Comparison of ENCODE assay signal across 18 cellular contexts in the genomic region with DNA sequence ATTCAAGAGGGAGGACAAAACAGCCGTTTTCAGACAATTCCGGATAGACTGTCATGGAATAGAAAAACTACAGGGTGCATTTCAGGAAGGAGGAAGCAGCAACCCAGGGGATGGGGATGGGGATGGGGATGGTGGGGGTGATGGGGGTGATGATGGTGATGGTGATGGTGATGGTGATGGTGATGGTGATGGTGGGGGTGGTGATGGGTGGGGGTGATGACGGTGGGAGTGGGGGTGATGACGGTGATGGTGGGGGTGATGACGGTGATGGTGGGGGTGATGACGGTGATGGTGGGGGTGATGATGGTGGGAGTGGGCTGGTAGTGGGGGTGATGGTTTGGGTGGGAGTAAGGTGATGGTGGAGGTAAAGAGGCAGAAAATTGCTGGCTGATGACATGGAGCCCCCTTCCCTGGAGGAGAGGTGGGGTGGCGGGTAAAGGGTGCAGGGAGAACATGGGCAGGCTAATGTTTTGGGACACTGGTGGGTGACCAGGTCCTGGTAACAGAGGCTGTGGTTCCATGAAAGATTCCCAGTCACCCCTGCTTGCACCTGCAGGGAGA. TPM values are rescaled to one million over a fixed set of nuclear protein-coding genes. Genes with fewer than 3 reads are reported as not detected.
A peak's percentile ranks its signal among the peaks of the same experiment; 100 is the strongest.
DNase-seq lines count a peak whose midpoint lies in the region; ATAC-seq and TF ChIP-seq lines count a peak whose summit lies in the region.
"Had no signal": no experiment of that assay in that cellular context is flagged by ENCODE, and none has a peak within 500 bp of the region (broad histone marks: within the 10 kb centered on the region; RNA-seq: fewer than 3 reads in every experiment).

No MANE protein-coding gene starts in this region.

- no peaks in the 10 kb centered on the region for H4K20me1 ChIP-seq in GM23248 (ENCODE audit: insufficient read depth)
- H4K20me1 ChIP-seq in PC-9 (ENCODE audit: insufficient read depth) = peaks cover 41% of the 10 kb centered on the region

- H3K4me3 ChIP-seq in GM23248 = no peak overlapping the region
- H3K4me3 ChIP-seq in PC-9 = no peak overlapping the region
- no peak overlapping the region for H3K4me3 ChIP-seq in esophagus squamous epithelium
- H3K4me3 ChIP-seq in sigmoid colon = no peak overlapping the region

- H3K4me2 ChIP-seq in GM23248 (ENCODE audit: unreplicated experiment) (no peak overlapping the region), PC-9 (peak overlapping the region; percentile 67)

- no peaks in the 10 kb centered on the region for H3K9me3 ChIP-seq in GM23248 (ENCODE audit: low read depth)
- no peaks in the 10 kb centered on the region for H3K9me3 ChIP-seq in PC-9 (ENCODE audit: insufficient read depth, low read depth)
- no peaks in the 10 kb centered on the region for H3K9me3 ChIP-seq in esophagus squamous epithelium
- H3K9me3 ChIP-seq in sigmoid colon = no peaks in the 10 kb centered on the region
- H3K9me3 ChIP-seq: Peyer's patch had no signal

- H3K27me3 ChIP-seq in GM23248 (replicated peaks; ENCODE audit: insufficient read depth) (no peaks in the 10 kb centered on the region), PC-9 (ENCODE audit: insufficient read depth, low read depth) (no peaks in the 10 kb centered on the region), esophagus squamous epithelium (no peaks in the 10 kb centered on the region), sigmoid colon (no peaks in the 10 kb centered on the region)
- H3K27me3 ChIP-seq: Peyer's patch had no signal

- H3K79me2 ChIP-seq in GM23248 (ENCODE audit: insufficient read depth) (no peaks in the 10 kb centered on the region), PC-9 (ENCODE audit: low read depth) (peaks cover 78% of the 10 kb centered on the region)

- TF ChIP-seq CTCF in PC-9 (conservative IDR thresholded peaks at IDR 0.05) = no peak
- TF ChIP-seq CTCF in esophagus squamous epithelium (IDR thresholded peaks at IDR 0.05) = no peak
- no peak for TF ChIP-seq CTCF in sigmoid colon (IDR thresholded peaks at IDR 0.05)

- peaks cover 4% of the 10 kb centered on the region for H3K9me3 Mint-ChIP-seq in activated T-cell treated with anti-CD3 and anti-CD28 coated beads, Interleukin-2, amount 50 U/mL, for 4 hours

- H3F3A ChIP-seq in GM23248 (ENCODE audit: insufficient read depth) (no peaks in the 10 kb centered on the region), PC-9 (ENCODE audit: insufficient read depth, low read depth) (peaks cover 82% of the 10 kb centered on the region)

- TF ChIP-seq POLR2A in esophagus squamous epithelium (IDR thresholded peaks at IDR 0.05) = no peak
- no peak for TF ChIP-seq POLR2A in sigmoid colon (IDR thresholded peaks at IDR 0.05)

- H3K27ac ChIP-seq in GM23248 (no peak overlapping the region), PC-9 (peak overlapping the region; percentile 87), esophagus squamous epithelium (peak overlapping the region; percentile 91 to 93 (median 92)), sigmoid colon (peak overlapping the region; percentile 55 to 99 (median 92))

- POLR2A ChIA-PET in PC-9 (lab: Charles Lee; ENCODE audit: unreplicated experiment) = interaction anchor here (0.5 to 1.8 kb wide), 12 partner anchors 9 to 588 kb away, joined by 3 to 41 read pairs (median 8); partner anchors contain the start of genes GID8 and RPS21

- no TSS peak for BruUV-seq in PC-9 (replicated peaks; lab: Mats Ljungman, UMichigan)

- no peaks in the 10 kb centered on the region for H3K4me1 Mint-ChIP-seq in activated T-cell treated with anti-CD3 and anti-CD28 coated beads, Interleukin-2, amount 50 U/mL, for 4 hours (ENCODE audit: low read depth)
- H3K4me1 Mint-ChIP-seq: activated CD8-positive, alpha-beta memory T cell treated with anti-CD3 and anti-CD28 coated beads, Interleukin-2, amount 10 ng/mL, durations not matched to agents 7 days and 5 days had no signal

- no peak for TF ChIP-seq EP300 in sigmoid colon (IDR thresholded peaks at IDR 0.05)

- CTCF ChIA-PET in PC-9 (lab: Charles Lee) = interaction anchor here (0.7 to 1.3 kb wide), 7 partner anchors 10 to 33 kb away, joined by 3 to 18 read pairs (median 4); no protein-coding TSS in a partner anchor

- intact Hi-C loops in PC-9 (cut with micrococcal nuclease; ENCODE audit: unreplicated experiment) = loop anchor here (1.0 to 2.0 kb wide), 5 partner anchors 10 to 43 kb away; no protein-coding TSS in a partner anchor
- intact Hi-C loops in esophagus squamous epithelium (cut with DNase I) = no loop called here
- intact Hi-C loops in sigmoid colon (cut with DNase I) = loop anchor here (5.0 kb wide), 1 partner anchor 42 kb away; no protein-coding TSS in a partner anchor

- in situ Hi-C loops in GM23248 (cut with MboI) = no loop called here

- H3K4me3 Mint-ChIP-seq in activated T-cell treated with anti-CD3 and anti-CD28 coated beads, Interleukin-2, amount 50 U/mL, for 4 hours = no peak overlapping the region
- H3K4me3 Mint-ChIP-seq: activated CD8-positive, alpha-beta memory T cell treated with anti-CD3 and anti-CD28 coated beads, Interleukin-2, amount 10 ng/mL, durations not matched to agents 7 days and 5 days; nephron progenitor cell had no signal

- 54% methylated on average over 2 to 7 of the region's 7 CpGs for WGBS in GM23248 (ENCODE audit: low coverage in 1 of 2, low lambda C conversion rate in 2 of 2, missing lambda C conversion rate in 2 of 2), 2 experiments
- WGBS in esophagus squamous epithelium, 2 donors = 40 to 56% methylated on average over 4 to 6 of the region's 7 CpGs
- WGBS in sigmoid colon, 2 donors = 64 to 88% methylated on average over 7 of the region's 7 CpGs

- H3K9ac ChIP-seq in GM23248 = no peak overlapping the region

- H3K9me2 ChIP-seq in GM23248 (ENCODE audit: insufficient read depth) (no peaks in the 10 kb centered on the region), PC-9 (ENCODE audit: insufficient read depth) (no peaks in the 10 kb centered on the region)

- peak; percentile 29 for DNase-seq in GM23248
- DNase-seq in PC-9 = no peak
- no peak for DNase-seq in esophagus squamous epithelium (lab: John Stamatoyannopoulos, UW)
- DNase-seq in sigmoid colon = no peak
- DNase-seq in activated T-cell treated with anti-CD3 and anti-CD28 coated beads, Interleukin-2, amount 50 U/mL, for 4 hours = no peak
- DNase-seq in RPMI8226 = no peak
- DNase-seq: activated CD4-positive, alpha-beta T cell treated with anti-CD3 and anti-CD28 coated beads for 48 hours; activated CD8-positive, alpha-beta memory T cell treated with anti-CD3 and anti-CD28 coated beads, Interleukin-2, amount 10 ng/mL, durations not matched to agents 7 days and 5 days; HCEC 1CT; nephron progenitor cell; stimulated activated CD4-positive, alpha-beta T cell treated with anti-CD3 and anti-CD28 coated beads, Interleukin-15, amount 100 ng/mL, for 24 hours; stimulated activated CD8-positive, alpha-beta memory T cell treated with anti-CD3 and anti-CD28 coated beads, Interleukin-4, amount 100 ng/mL, for 48 hours had no signal

- H3K36me3 ChIP-seq in GM23248 (ENCODE audit: low read depth) (no peaks in the 10 kb centered on the region), PC-9 (ENCODE audit: low read depth) (peaks cover 40% of the 10 kb centered on the region), esophagus squamous epithelium (peaks cover 6 to 76% (median 22%) of the 10 kb centered on the region in 3 donors), sigmoid colon (peaks cover 27 to 65% (median 45%) of the 10 kb centered on the region in 4 donors)

- no peak overlapping the region for H2AFZ ChIP-seq in GM23248
- H2AFZ ChIP-seq in PC-9 = no peak overlapping the region

- H3K27me3 Mint-ChIP-seq in activated T-cell treated with anti-CD3 and anti-CD28 coated beads, Interleukin-2, amount 50 U/mL, for 4 hours (ENCODE audit: low read depth) = no peaks in the 10 kb centered on the region
- H3K27me3 Mint-ChIP-seq: activated CD8-positive, alpha-beta memory T cell treated with anti-CD3 and anti-CD28 coated beads, Interleukin-2, amount 10 ng/mL, durations not matched to agents 7 days and 5 days; CD4-positive, alpha-beta memory T cell had no signal

- no peak for ATAC-seq in activated T-cell treated with anti-CD3 and anti-CD28 coated beads, Interleukin-2, amount 50 U/mL, for 4 hours
- no peak for ATAC-seq in HG03139 (IDR thresholded peaks at IDR 0.05; ENCODE audit: unreplicated experiment)
- no peak for ATAC-seq in GM21515 (IDR thresholded peaks at IDR 0.05; ENCODE audit: unreplicated experiment)
- ATAC-seq: activated CD8-positive, alpha-beta memory T cell treated with anti-CD3 and anti-CD28 coated beads, Interleukin-2, amount 10 ng/mL, durations not matched to agents 7 days and 5 days; activated naive CD4-positive, alpha-beta T cell treated with anti-CD3 and anti-CD28 coated beads, Interleukin-2, amount 50 U/mL, for 72 hours; sciatic nerve had no signal

- H3K36me3 Mint-ChIP-seq in activated T-cell treated with anti-CD3 and anti-CD28 coated beads, Interleukin-2, amount 50 U/mL, for 4 hours (ENCODE audit: insufficient read depth) = no peaks in the 10 kb centered on the region
- H3K36me3 Mint-ChIP-seq: activated CD8-positive, alpha-beta memory T cell treated with anti-CD3 and anti-CD28 coated beads, Interleukin-2, amount 10 ng/mL, durations not matched to agents 7 days and 5 days; CD4-positive, alpha-beta memory T cell had no signal

- no peaks in the 10 kb centered on the region for H3K4me1 ChIP-seq in GM23248 (ENCODE audit: insufficient read depth)
- peaks cover 50% of the 10 kb centered on the region for H3K4me1 ChIP-seq in PC-9 (replicated peaks; ENCODE audit: insufficient read depth)
- peaks cover 30 to 50% (median 40%) of the 10 kb centered on the region in 3 donors for H3K4me1 ChIP-seq in esophagus squamous epithelium
- peaks cover 0 to 29% (median 27%) of the 10 kb centered on the region in 4 donors for H3K4me1 ChIP-seq in sigmoid colon

RNA-seq across cellular contexts. Expression of gene LAMA5, which starts 17.5 kb away (rescaled TPM):
- total RNA-seq in GM23248 (2014; rRNA removed; shearing (Covaris generic)) = 4.5 and 13.9 TPM in 2 replicates
- polyA plus RNA-seq in GM23248 (2016; fragmentation: Nextera tagmentation; extraction: Ambion mirVana) (4.3 and 6.0 TPM in 2 replicates), sigmoid colon (10 to 100 TPM in 1 of 3 donors, 1 to 10 TPM in 2; 1.8 to 56.5 (median 3.2) TPM)
- total RNA-seq in PC-9 (2021) (700 and 744 TPM in 2 replicates), esophagus squamous epithelium (100 to 1,000 TPM in 2 of 4 donors, 10 to 100 TPM in 2; 60.4 to 127 (median 98.9) TPM), sigmoid colon (100 to 1,000 TPM in 3 of 4 donors, 10 to 100 TPM in 1; 53.5 to 409 (median 134) TPM)
- total RNA-seq in activated T-cell treated with anti-CD3 and anti-CD28 coated beads, Interleukin-2, amount 50 U/mL, for 4 hours = 1 to 10 TPM in 1 of 3 donors, under 1 TPM in 2; 0.82 to 1.0 (median 0.84) TPM
- polyA plus RNA-seq: CD4-positive, alpha-beta memory T cell had no signal

RNA-seq across cellular contexts. Expression of gene RPS21, which starts 37.3 kb away (rescaled TPM):
- 1,039 and 1,622 TPM in 2 replicates for total RNA-seq in GM23248 (2014; rRNA removed; shearing (Covaris generic))
- polyA plus RNA-seq in GM23248 (2016; fragmentation: Nextera tagmentation; extraction: Ambion mirVana) (566 and 639 TPM in 2 replicates), sigmoid colon (1,000 to 10,000 TPM; 2,794 to 6,260 (median 4,441) TPM)
- total RNA-seq in PC-9 (2021) (2,188 and 2,275 TPM in 2 replicates), esophagus squamous epithelium (1,000 to 10,000 TPM in 3 of 4 donors, 100 to 1,000 TPM in 1; 819 to 3,701 (median 3,102) TPM), sigmoid colon (1,000 to 10,000 TPM; 2,383 to 8,235 (median 5,456) TPM)
- total RNA-seq in activated T-cell treated with anti-CD3 and anti-CD28 coated beads, Interleukin-2, amount 50 U/mL, for 4 hours = 1,000 to 10,000 TPM; 2,653 to 2,730 (median 2,725) TPM

RNA-seq across cellular contexts. Expression of gene ADRM1, which starts 46.8 kb away (rescaled TPM):
- 117 and 138 TPM in 2 replicates for total RNA-seq in GM23248 (2014; rRNA removed; shearing (Covaris generic))
- polyA plus RNA-seq in GM23248 (2016; fragmentation: Nextera tagmentation; extraction: Ambion mirVana) (162 and 175 TPM in 2 replicates), sigmoid colon (100 to 1,000 TPM in 1 of 3 donors, 10 to 100 TPM in 2; 61.3 to 102 (median 77.7) TPM)
- total RNA-seq in PC-9 (2021) (172 and 173 TPM in 2 replicates), esophagus squamous epithelium (100 to 1,000 TPM; 126 to 173 (median 133) TPM), sigmoid colon (100 to 1,000 TPM; 100 to 130 (median 119) TPM)
- total RNA-seq in activated T-cell treated with anti-CD3 and anti-CD28 coated beads, Interleukin-2, amount 50 U/mL, for 4 hours = 100 to 1,000 TPM; 259 to 285 (median 274) TPM

RNA-seq across cellular contexts. Expression of gene CABLES2, which starts 57.5 kb away (rescaled TPM):
- 3.0 and 7.3 TPM in 2 replicates for total RNA-seq in GM23248 (2014; rRNA removed; shearing (Covaris generic))
- 0.66 and 0.82 TPM in 2 replicates for polyA plus RNA-seq in GM23248 (2016; fragmentation: Nextera tagmentation; extraction: Ambion mirVana)
- 11.2 and 14.1 TPM in 2 replicates for total RNA-seq in PC-9 (2021)
- total RNA-seq in esophagus squamous epithelium = 1 to 10 TPM; 2.0 to 3.8 (median 2.2) TPM
- total RNA-seq in sigmoid colon = 1 to 10 TPM; 1.8 to 6.5 (median 4.2) TPM
- polyA plus RNA-seq in sigmoid colon = 1 to 10 TPM; 3.5 to 6.9 (median 3.6) TPM
- 1 to 10 TPM; 6.1 to 7.9 (median 6.9) TPM for total RNA-seq in activated T-cell treated with anti-CD3 and anti-CD28 coated beads, Interleukin-2, amount 50 U/mL, for 4 hours
